ENCODE assay signal across 22 cellular contexts in genomic region chr3:195372220-195372619, GRCh38.
"Had no signal": no experiment of that assay in that cellular context is flagged by ENCODE, and none has a peak within 500 bp of the region (broad histone marks: within the 10 kb centered on the region; RNA-seq: fewer than 3 reads in every experiment).

No MANE protein-coding gene starts in this region.

- H3K4me1 ChIP-seq: colonic mucosa, gastrocnemius medialis, heart right ventricle, left ventricle myocardium inferior, lower lobe of right lung, parathyroid adenoma, psoas muscle, stomach, transverse colon had no signal

- H2AFZ ChIP-seq: parathyroid adenoma had no signal

- H3K9me3 ChIP-seq: colonic mucosa, gastrocnemius medialis, heart right ventricle, left ventricle myocardium inferior, lower lobe of right lung, psoas muscle, stomach, thoracic aorta, transverse colon had no signal

- H3K4me3 ChIP-seq: colonic mucosa, gastrocnemius medialis, heart right ventricle, left ventricle myocardium inferior, lower lobe of right lung, psoas muscle, skin epidermis, stomach, thoracic aorta, transverse colon had no signal

- H3K27ac ChIP-seq: colonic mucosa, gastrocnemius medialis, heart right ventricle, left ventricle myocardium inferior, lower lobe of right lung, parathyroid adenoma, psoas muscle, skin epidermis, stomach, thoracic aorta, transverse colon had no signal

- DNase-seq: colonic mucosa; dermis blood vessel endothelial cell; gastrocnemius medialis; heart right ventricle; hypothalamus; left cardiac atrium; left ventricle myocardium inferior; lower lobe of right lung; mesenchymal stem cell; midbrain; occipital lobe; psoas muscle; stimulated activated CD4-positive, alpha-beta T cell treated with anti-CD3 and anti-CD28 coated beads, Interleukin-2, amount 100 ng/mL, for 24 hours; stimulated activated CD4-positive, alpha-beta T cell treated with anti-CD3 and anti-CD28 coated beads, Interleukin-4, amount 100 ng/mL, for 4 hours; stimulated activated naive CD4-positive, alpha-beta T cell; stomach; substantia nigra; transverse colon had no signal

- H3K9ac ChIP-seq: parathyroid adenoma had no signal

- H3K36me3 ChIP-seq: colonic mucosa, gastrocnemius medialis had no signal

- H3K27me3 ChIP-seq: colonic mucosa, gastrocnemius medialis, heart right ventricle, stomach, transverse colon had no signal

- ATAC-seq: gastrocnemius medialis, heart right ventricle, left cardiac atrium, lower lobe of right lung, psoas muscle, sciatic nerve had no signal
